8 cellular contexts compared by ENCODE assay signal in the genomic region with DNA sequence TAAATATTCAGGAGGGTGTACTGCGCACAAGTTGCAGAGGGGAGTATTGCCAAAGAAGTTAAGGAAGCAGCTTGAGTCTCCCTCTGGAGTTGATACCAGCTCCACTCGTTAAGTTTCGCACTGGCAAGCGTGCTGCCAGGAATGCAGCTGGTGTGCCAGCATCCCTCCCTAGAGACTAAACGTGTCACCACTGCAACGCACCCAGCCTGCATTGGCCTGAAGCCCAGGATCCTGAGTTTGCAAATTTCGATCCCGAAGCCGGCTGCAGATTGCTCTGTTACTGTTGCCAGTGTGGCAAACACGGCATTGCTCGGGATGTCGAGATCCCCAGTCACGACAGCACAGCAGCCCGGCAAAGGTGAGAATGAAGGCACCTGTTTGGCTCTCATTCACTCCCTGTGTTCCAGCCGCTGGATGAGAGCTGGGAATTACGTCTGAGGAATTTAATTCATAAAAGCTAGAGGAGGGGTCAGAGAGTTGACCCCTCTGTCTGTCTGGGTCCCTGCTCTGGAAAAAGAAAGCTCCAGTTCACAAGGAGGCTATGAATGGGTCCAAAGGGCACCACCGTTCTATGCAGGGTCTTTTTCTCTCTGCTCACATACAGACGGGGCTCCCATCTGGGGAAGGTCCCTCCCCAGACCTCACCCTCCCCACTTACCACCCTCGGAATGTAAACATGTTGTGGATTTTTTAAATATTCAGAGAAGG.
DNase-seq lines count a peak whose midpoint lies in the region; ATAC-seq and TF ChIP-seq lines count a peak whose summit lies in the region.

No MANE protein-coding gene starts in this region.

- TF ChIP-seq EP300 in upper lobe of left lung (IDR thresholded peaks at IDR 0.05), result peak in 2 of 4 donors; percentile 1 to 85

- POLR2A ChIA-PET in BJ (lab: Charles Lee), result interaction anchor here (0.5 to 0.7 kb wide), 2 partner anchors 10 to 61 kb away, joined by 6 to 15 read pairs; no protein-coding TSS in a partner anchor

- TF ChIP-seq CTCF in BJ (IDR thresholded peaks at IDR 0.05; ENCODE audit: insufficient read depth, low read depth, low read length), result peak; percentile 40
- peak in 2 of 4 donors; percentile 9 to 33 for TF ChIP-seq CTCF in right lobe of liver (IDR thresholded peaks at IDR 0.05)
- TF ChIP-seq CTCF in upper lobe of left lung (IDR thresholded peaks at IDR 0.05), result peak in 2 of 6 experiments; percentile 27 to 32

- TF ChIP-seq POLR2A in right lobe of liver (IDR thresholded peaks at IDR 0.05) (peak; percentile 72), upper lobe of left lung (IDR thresholded peaks at IDR 0.05) (peak in 1 of 4 donors; percentile 46)

- H3K27me3 ChIP-seq in BJ (ENCODE audit: control insufficient read depth, insufficient read depth, low read length) (no peaks in the 10 kb centered on the region), right lobe of liver (no peaks in the 10 kb centered on the region), upper lobe of left lung (no peaks in the 10 kb centered on the region)

- ATAC-seq in right lobe of liver (peak; percentile 88 to 96 (median 94)), upper lobe of left lung (ENCODE audit: low FRiP score in 2 of 2) (peak; percentile 82 to 96), GM18502 (IDR thresholded peaks at IDR 0.05; ENCODE audit: poor library complexity, unreplicated experiment) (no peak), GM18511 (IDR thresholded peaks at IDR 0.05; ENCODE audit: unreplicated experiment) (no peak)

- DNase-seq in BJ (ENCODE audit: low read depth) (peak; percentile 92), NCI-H2107 treated with DMSO at 0.1 percent for 48 hours (lab: John Stamatoyannopoulos, UW; ENCODE audit: unreplicated experiment) (peak; percentile 53), right lobe of liver (peak; percentile 90 to 96 (median 95)), upper lobe of left lung (peak; percentile 10 to 88), NCI-H146 (lab: John Stamatoyannopoulos, UW) (no peak)

- peak overlapping the region; percentile 56 for H3K27ac ChIP-seq in cingulate gyrus (ENCODE audit: low read depth, low read length)
- H3K27ac ChIP-seq in right lobe of liver, result peak overlapping the region; percentile 61 to 83 (median 67)
- H3K27ac ChIP-seq in upper lobe of left lung, result peak overlapping the region; percentile 80 to 85 (median 83)

- H3K4me3 ChIP-seq in BJ (ENCODE audit: low read depth, low read length) (peak overlapping the region; percentile 11; the same call in 1 of the 2 replicates), right lobe of liver (peak overlapping the region; percentile 3 to 46 (median 31)), upper lobe of left lung (peak overlapping the region in 3 of 4 donors; percentile 25 to 38 (median 33))

- peaks cover 0 to 24% (median 6%) of the 10 kb centered on the region in 4 donors for H3K4me1 ChIP-seq in right lobe of liver
- peaks cover 17 to 35% (median 31%) of the 10 kb centered on the region in 4 donors for H3K4me1 ChIP-seq in upper lobe of left lung

- CTCF ChIA-PET in BJ (lab: Yijun Ruan, JAX), result interaction anchor here (0.7 to 1.8 kb wide), 4 partner anchors 10 to 389 kb away, joined by 3 to 5 read pairs (median 4); no protein-coding TSS in a partner anchor

- H3K36me3 ChIP-seq in BJ (ENCODE audit: control insufficient read depth, insufficient read depth, low read length) (peaks cover 6% of the 10 kb centered on the region), right lobe of liver (peaks cover 0 to 3% (median 0%) of the 10 kb centered on the region in 4 donors), upper lobe of left lung (peaks cover 0 to 14% (median 5%) of the 10 kb centered on the region in 4 donors)

- H3K9me3 ChIP-seq in right lobe of liver (no peaks in the 10 kb centered on the region), upper lobe of left lung (no peaks in the 10 kb centered on the region)

- intact Hi-C loops in right lobe of liver (cut with DNase I), result no loop called here

- WGBS in right lobe of liver (ENCODE audit: insufficient coverage, low coverage, low lambda C conversion rate, missing lambda C conversion rate), result 4% methylated on average over 13 of the region's 19 CpGs
- WGBS in upper lobe of left lung, 2 donors, result 11 to 19% methylated on average over 13 to 18 of the region's 19 CpGs

Comparison
In these comparisons a context has a peak if more than half of its experiments do, and no peak if none do; other contexts are left out.
1. ATAC-seq: peak in right lobe of liver (4 of 4) and upper lobe of left lung (2 of 2); none in GM18502 (single experiment) and GM18511 (single experiment).
2. Peak in every context shown above with its lines, with median percentiles within 50 percentile points of each other: H3K4me3 ChIP-seq and H3K27ac ChIP-seq.